9 cellular contexts compared by ENCODE assay signal in genomic region chr2:86368181-86368824, GRCh38. TPM values are rescaled to one million over a fixed set of nuclear protein-coding genes. Genes with fewer than 3 reads are reported as not detected.
DNase-seq lines count a peak whose midpoint lies in the region; ATAC-seq, FAIRE-seq and TF ChIP-seq lines count a peak whose summit lies in the region.
"Had no signal": no experiment of that assay in that cellular context is flagged by ENCODE, and none has a peak within 500 bp of the region (broad histone marks: within the 10 kb centered on the region; RNA-seq: fewer than 3 reads in every experiment).

No MANE protein-coding gene starts in this region.

- H3K36me3 Mint-ChIP-seq in activated naive CD8-positive, alpha-beta T cell treated with anti-CD3 and anti-CD28 coated beads, Interleukin-2, amount 10 ng/mL, durations not matched to agents 7 days and 5 days: peaks cover 1% of the 10 kb centered on the region

- H3K27me3 ChIP-seq in RWPE2 (ENCODE audit: insufficient read depth, poor library complexity, severe bottlenecking): no peaks in the 10 kb centered on the region
- no peaks in the 10 kb centered on the region for H3K27me3 ChIP-seq in hepatocyte
- H3K27me3 ChIP-seq in small intestine (ENCODE audit: control insufficient read depth in 2 of 2, insufficient read depth in 2 of 2, low read length in 2 of 2): no peaks in the 10 kb centered on the region

- ATAC-seq in HG03442 (IDR thresholded peaks at IDR 0.05; ENCODE audit: unreplicated experiment) (peak; percentile 50), RWPE2 (ENCODE audit: low read depth) (peak; percentile 80), HG03039 (IDR thresholded peaks at IDR 0.05; ENCODE audit: unreplicated experiment) (no peak)
- peak; percentile 60 for ATAC-seq in activated naive CD8-positive, alpha-beta T cell treated with anti-CD3 and anti-CD28 coated beads, Interleukin-2, amount 10 ng/mL, durations not matched to agents 7 days and 5 days (ENCODE audit: low read depth)

- WGBS in hepatocyte (ENCODE audit: low lambda C conversion rate, missing lambda C conversion rate): 8% methylated on average over 13 of the region's 14 CpGs
- 5 to 7% (median 6%) methylated on average over 12 to 14 of the region's 14 CpGs for WGBS in small intestine, 3 donors

- peaks cover 30% of the 10 kb centered on the region for H3K4me1 Mint-ChIP-seq in activated naive CD8-positive, alpha-beta T cell treated with anti-CD3 and anti-CD28 coated beads, Interleukin-2, amount 10 ng/mL, durations not matched to agents 7 days and 5 days

- H3K36me3 ChIP-seq in RWPE2 (ENCODE audit: low read depth): no peaks in the 10 kb centered on the region
- no peaks in the 10 kb centered on the region for H3K36me3 ChIP-seq in hepatocyte (replicated peaks; ENCODE audit: insufficient read depth, low read depth)
- no peaks in the 10 kb centered on the region for H3K36me3 ChIP-seq in small intestine (ENCODE audit: control insufficient read depth in 2 of 2, insufficient read depth in 2 of 2, low read length in 2 of 2)

- H3K4me3 Mint-ChIP-seq in activated naive CD8-positive, alpha-beta T cell treated with anti-CD3 and anti-CD28 coated beads, Interleukin-2, amount 10 ng/mL, durations not matched to agents 7 days and 5 days: peak overlapping the region; percentile 61

- H4K20me1 ChIP-seq in hepatocyte (ENCODE audit: insufficient read depth, poor library complexity, severe bottlenecking): no peaks in the 10 kb centered on the region

- TF ChIP-seq CTCF in RWPE2 (IDR thresholded peaks at IDR 0.05; ENCODE audit: poor library complexity, severe bottlenecking) (peak; percentile 75), hepatocyte (IDR thresholded peaks at IDR 0.05; ENCODE audit: poor library complexity) (peak; percentile 69)

- no peaks in the 10 kb centered on the region for H3K9me3 Mint-ChIP-seq in activated naive CD8-positive, alpha-beta T cell treated with anti-CD3 and anti-CD28 coated beads, Interleukin-2, amount 10 ng/mL, durations not matched to agents 7 days and 5 days

- H2AFZ ChIP-seq in hepatocyte: peak overlapping the region; percentile 56

- peak overlapping the region; percentile 69 for H3K4me2 ChIP-seq in hepatocyte

- POLR2A ChIA-PET in activated naive CD8-positive, alpha-beta T cell treated with anti-CD3 and anti-CD28 coated beads, Interleukin-2, amount 10 ng/mL, durations not matched to agents 7 days and 5 days (lab: Charles Lee): interaction anchor here (0.9 to 1.7 kb wide), 2 partner anchors 74 to 148 kb away, joined by 3 to 4 read pairs; no protein-coding TSS in a partner anchor

- H3K27ac ChIP-seq in RWPE2 (ENCODE audit: poor library complexity, severe bottlenecking): no peak overlapping the region
- peak overlapping the region; percentile 52 for H3K27ac ChIP-seq in hepatocyte
- no peak overlapping the region for H3K27ac ChIP-seq in small intestine (ENCODE audit: low read depth in 1 of 2, low read length in 1 of 2)

- no peaks in the 10 kb centered on the region for H3K27me3 Mint-ChIP-seq in activated naive CD8-positive, alpha-beta T cell treated with anti-CD3 and anti-CD28 coated beads, Interleukin-2, amount 10 ng/mL, durations not matched to agents 7 days and 5 days

- H3K27ac Mint-ChIP-seq in activated naive CD8-positive, alpha-beta T cell treated with anti-CD3 and anti-CD28 coated beads, Interleukin-2, amount 10 ng/mL, durations not matched to agents 7 days and 5 days: no peak overlapping the region

- H3K9me3 ChIP-seq in RWPE2 (ENCODE audit: severe bottlenecking): no peaks in the 10 kb centered on the region
- no peaks in the 10 kb centered on the region for H3K9me3 ChIP-seq in hepatocyte (ENCODE audit: low read depth)
- no peaks in the 10 kb centered on the region for H3K9me3 ChIP-seq in small intestine (ENCODE audit: control insufficient read depth, low read depth)

- H3K4me3 ChIP-seq in RWPE2 (ENCODE audit: severe bottlenecking): peak overlapping the region; percentile 11
- no peak overlapping the region for H3K4me3 ChIP-seq in hepatocyte
- no peak overlapping the region for H3K4me3 ChIP-seq in small intestine (ENCODE audit: low read depth in 1 of 2, low read length in 2 of 2)

- DNase-seq in COR-L47 (lab: John Stamatoyannopoulos, UW) (peak; percentile 47), RWPE2 (ENCODE audit: low spot score) (no peak), hepatocyte (ENCODE audit: low spot score) (peak; percentile 72), small intestine (peak; percentile 51), mucosa of gallbladder (ENCODE audit: low spot score) (no peak)
- peak; percentile 68 for DNase-seq in activated naive CD8-positive, alpha-beta T cell treated with anti-CD3 and anti-CD28 coated beads, Interleukin-2, amount 10 ng/mL, durations not matched to agents 7 days and 5 days

- FAIRE-seq in small intestine (lab: Jason Lieb, UNC): no peak
- FAIRE-seq: TTC549 had no signal

- no peaks in the 10 kb centered on the region for H3K79me2 ChIP-seq in hepatocyte

- H3K4me1 ChIP-seq in RWPE2 (ENCODE audit: insufficient read depth, poor library complexity, severe bottlenecking) (peaks cover 6% of the 10 kb centered on the region), hepatocyte (ENCODE audit: insufficient read depth) (peaks cover 9% of the 10 kb centered on the region), small intestine (ENCODE audit: control insufficient read depth in 2 of 2, insufficient read depth in 1 of 2, low read depth in 1 of 2, low read length in 1 of 2) (peaks cover 2 to 5% of the 10 kb centered on the region in 2 donors)

- H3K9me2 ChIP-seq in hepatocyte (replicated peaks; ENCODE audit: insufficient read depth): no peaks in the 10 kb centered on the region

RNA-seq across cellular contexts. Expression of gene REEP1, which starts 30.9 kb away (rescaled TPM):
- total RNA-seq in activated naive CD8-positive, alpha-beta T cell treated with anti-CD3 and anti-CD28 coated beads, Interleukin-2, amount 10 ng/mL, durations not matched to agents 7 days and 5 days: under 1 TPM in 1 of 2 experiments, not detected in 1; 0.11 TPM
- total RNA-seq in hepatocyte: 24.2 and 26.5 TPM in 2 replicates
- polyA plus RNA-seq in hepatocyte: 20.8 and 21.5 TPM in 2 replicates
- 10 to 100 TPM in 1 of 3 donors, 1 to 10 TPM in 2; 5.9 to 10.7 (median 6.9) TPM for polyA plus RNA-seq in small intestine
- 21.2 TPM for total RNA-seq in mucosa of gallbladder

Comparison
In these comparisons a context has a peak if more than half of its experiments do, and no peak if none do; other contexts are left out.
1. DNase-seq: peak in COR-L47 (single experiment), activated naive CD8-positive, alpha-beta T cell treated with anti-CD3 and anti-CD28 coated beads, Interleukin-2, amount 10 ng/mL, durations not matched to agents 7 days and 5 days (single experiment), hepatocyte (single experiment) and small intestine (single experiment); none in RWPE2 (single experiment) and mucosa of gallbladder (single experiment).
2. RNA of gene REEP1, which starts 30.9 kb away (total RNA-seq): 24.2 to 26.5 TPM in hepatocyte and 21.2 TPM in mucosa of gallbladder (single experiment); 0.11 TPM in activated naive CD8-positive, alpha-beta T cell treated with anti-CD3 and anti-CD28 coated beads, Interleukin-2, amount 10 ng/mL, durations not matched to agents 7 days and 5 days; every median in the first group is over 10 times any median in the second.